In genomic region chr6:74091794-74092157, GRCh38 we compare ENCODE assay signal across 24 cellular contexts.
"Had no signal": no experiment of that assay in that cellular context is flagged by ENCODE, and none has a peak within 500 bp of the region (broad histone marks: within the 10 kb centered on the region; RNA-seq: fewer than 3 reads in every experiment).

No MANE protein-coding gene starts in this region.

- H3K9me3 ChIP-seq: breast epithelium, gastroesophageal sphincter, neutrophil, ovary, testis, transverse colon had no signal

- H3K4me2 ChIP-seq: hepatocyte had no signal

- H3K27ac ChIP-seq: breast epithelium, hepatocyte, neutrophil, ovary, testis had no signal

- H2AFZ ChIP-seq: hepatocyte had no signal

- H3K9me3 Mint-ChIP-seq: activated CD4-positive, alpha-beta memory T cell treated with anti-CD3 and anti-CD28 coated beads for 36 hours; activated CD4-positive, alpha-beta T cell treated with anti-CD3 and anti-CD28 coated beads, Interleukin-2, amount 10 ng/mL, durations not matched to agents 24 days and 14 days; activated naive CD4-positive, alpha-beta T cell treated with anti-CD3 and anti-CD28 coated beads, Interleukin-2, amount 10 ng/mL, durations not matched to agents 7 days and 5 days; activated naive CD8-positive, alpha-beta T cell treated with anti-CD3 and anti-CD28 coated beads, Interleukin-2, amount 10 ng/mL, durations not matched to agents 7 days and 5 days; activated T-cell treated with anti-CD3 and anti-CD28 coated beads, Interleukin-2, amount 50 U/mL, for 24 hours had no signal

- H3K27me3 ChIP-seq: breast epithelium, gastroesophageal sphincter, hepatocyte, neutrophil, ovary, testis, transverse colon had no signal

- H3K27ac Mint-ChIP-seq: activated CD4-positive, alpha-beta memory T cell treated with anti-CD3 and anti-CD28 coated beads for 36 hours; activated CD4-positive, alpha-beta T cell treated with anti-CD3 and anti-CD28 coated beads, Interleukin-2, amount 10 ng/mL, durations not matched to agents 24 days and 14 days; activated naive CD4-positive, alpha-beta T cell treated with anti-CD3 and anti-CD28 coated beads, Interleukin-2, amount 10 ng/mL, durations not matched to agents 7 days and 5 days; activated naive CD8-positive, alpha-beta T cell treated with anti-CD3 and anti-CD28 coated beads, Interleukin-2, amount 10 ng/mL, durations not matched to agents 7 days and 5 days; activated T-cell treated with anti-CD3 and anti-CD28 coated beads, Interleukin-2, amount 50 U/mL, for 24 hours; progenitor cell of endocrine pancreas had no signal

- H3K4me3 ChIP-seq: breast epithelium, gastroesophageal sphincter, hepatocyte, ovary, testis, transverse colon had no signal

- H3K36me3 Mint-ChIP-seq: activated CD4-positive, alpha-beta memory T cell treated with anti-CD3 and anti-CD28 coated beads for 36 hours; activated naive CD4-positive, alpha-beta T cell treated with anti-CD3 and anti-CD28 coated beads, Interleukin-2, amount 10 ng/mL, durations not matched to agents 7 days and 5 days; activated naive CD8-positive, alpha-beta T cell treated with anti-CD3 and anti-CD28 coated beads, Interleukin-2, amount 10 ng/mL, durations not matched to agents 7 days and 5 days had no signal

- H3K4me1 Mint-ChIP-seq: activated CD4-positive, alpha-beta T cell treated with anti-CD3 and anti-CD28 coated beads, Interleukin-2, amount 10 ng/mL, durations not matched to agents 24 days and 14 days; activated naive CD4-positive, alpha-beta T cell treated with anti-CD3 and anti-CD28 coated beads, Interleukin-2, amount 10 ng/mL, durations not matched to agents 7 days and 5 days; activated naive CD8-positive, alpha-beta T cell treated with anti-CD3 and anti-CD28 coated beads, Interleukin-2, amount 10 ng/mL, durations not matched to agents 7 days and 5 days had no signal

- H3K4me3 Mint-ChIP-seq: activated CD4-positive, alpha-beta memory T cell treated with anti-CD3 and anti-CD28 coated beads for 36 hours; activated CD4-positive, alpha-beta T cell treated with anti-CD3 and anti-CD28 coated beads, Interleukin-2, amount 10 ng/mL, durations not matched to agents 24 days and 14 days; activated naive CD4-positive, alpha-beta T cell treated with anti-CD3 and anti-CD28 coated beads, Interleukin-2, amount 10 ng/mL, durations not matched to agents 7 days and 5 days; activated naive CD8-positive, alpha-beta T cell treated with anti-CD3 and anti-CD28 coated beads, Interleukin-2, amount 10 ng/mL, durations not matched to agents 7 days and 5 days; activated T-cell treated with anti-CD3 and anti-CD28 coated beads, Interleukin-2, amount 50 U/mL, for 24 hours; nephron had no signal

- H3K79me2 ChIP-seq: hepatocyte had no signal

- H3K27me3 Mint-ChIP-seq: activated CD4-positive, alpha-beta memory T cell treated with anti-CD3 and anti-CD28 coated beads for 36 hours; activated CD4-positive, alpha-beta T cell treated with anti-CD3 and anti-CD28 coated beads, Interleukin-2, amount 10 ng/mL, durations not matched to agents 24 days and 14 days; activated naive CD4-positive, alpha-beta T cell treated with anti-CD3 and anti-CD28 coated beads, Interleukin-2, amount 10 ng/mL, durations not matched to agents 7 days and 5 days; activated naive CD8-positive, alpha-beta T cell treated with anti-CD3 and anti-CD28 coated beads, Interleukin-2, amount 10 ng/mL, durations not matched to agents 7 days and 5 days; progenitor cell of endocrine pancreas had no signal

- H3K36me3 ChIP-seq: breast epithelium, gastroesophageal sphincter, neutrophil, ovary, transverse colon had no signal

- FAIRE-seq: colon had no signal

- H3K4me1 ChIP-seq: breast epithelium, testis had no signal

- DNase-seq: activated CD4-positive, alpha-beta memory T cell treated with anti-CD3 and anti-CD28 coated beads for 36 hours; activated CD4-positive, alpha-beta T cell treated with anti-CD3 and anti-CD28 coated beads, Interleukin-2, amount 10 ng/mL, durations not matched to agents 24 days and 14 days; activated CD4-positive, CD25-positive, alpha-beta regulatory T cell treated with anti-CD3 and anti-CD28 coated beads, Interleukin-2, amount 50 U/mL, for 72 hours; activated CD8-positive, alpha-beta memory T cell treated with anti-CD3 and anti-CD28 coated beads, Interleukin-2, amount 50 U/mL, for 48 hours; activated gamma-delta T cell; activated naive CD4-positive, alpha-beta T cell treated with anti-CD3 and anti-CD28 coated beads, Interleukin-2, amount 10 ng/mL, durations not matched to agents 7 days and 5 days; activated naive CD8-positive, alpha-beta T cell treated with anti-CD3 and anti-CD28 coated beads, Interleukin-2, amount 10 ng/mL, durations not matched to agents 7 days and 5 days; activated T-cell treated with anti-CD3 and anti-CD28 coated beads, Interleukin-2, amount 50 U/mL, for 24 hours; central memory CD4-positive, alpha-beta T cell; effector memory CD4-positive, alpha-beta T cell; islet precursor cell; left ventricle myocardium superior; ovary; stimulated activated CD4-positive, alpha-beta T cell treated with anti-CD3 and anti-CD28 coated beads, Interleukin-2, amount 100 ng/mL, for 48 hours; stimulated activated naive CD4-positive, alpha-beta T cell treated with Interleukin-2 at 50 U/mL for 16 hours; testis; transverse colon had no signal
